In genomic region chr4:147511005-147511660, GRCh38 we compare ENCODE assay signal across 25 cellular contexts. TPM values are rescaled to one million over a fixed set of nuclear protein-coding genes. Genes with fewer than 3 reads are reported as not detected.
"Had no signal": no experiment of that assay in that cellular context is flagged by ENCODE, and none has a peak within 500 bp of the region (broad histone marks: within the 10 kb centered on the region; RNA-seq: fewer than 3 reads in every experiment).

No MANE protein-coding gene starts in this region.

- H3K27ac ChIP-seq: esophagus muscularis mucosa, heart left ventricle, lower lobe of right lung, neural progenitor cell, psoas muscle, tibial artery had no signal

- H3K9me3 ChIP-seq: esophagus muscularis mucosa, heart left ventricle, lower lobe of right lung, psoas muscle, tibial artery had no signal

- H3K36me3 ChIP-seq: esophagus muscularis mucosa, heart left ventricle, lower lobe of right lung, neural progenitor cell, tibial artery had no signal

- H3K27me3 ChIP-seq: esophagus muscularis mucosa, heart left ventricle, neural progenitor cell, tibial artery had no signal

- H3K4me3 Mint-ChIP-seq: activated B cell treated with CpG ODN at 0.5 μM for 24 hours; activated CD4-positive, alpha-beta T cell treated with anti-CD3 and anti-CD28 coated beads for 36 hours; activated naive CD4-positive, alpha-beta T cell treated with anti-CD3 and anti-CD28 coated beads for 36 hours; activated T-cell treated with anti-CD3 and anti-CD28 coated beads, Interleukin-2, amount 50 U/mL, for 72 hours; brain; effector memory CD8-positive, alpha-beta T cell; naive thymus-derived CD4-positive, alpha-beta T cell; neural progenitor cell; stimulated activated naive CD8-positive, alpha-beta T cell treated with anti-CD3 and anti-CD28 coated beads, Interleukin-15, amount 100 ng/mL, for 72 hours; T-helper 17 cell had no signal

- H3K4me1 ChIP-seq: lower lobe of right lung, neural progenitor cell, psoas muscle had no signal

- H3K9ac ChIP-seq: neural progenitor cell had no signal

- H3K27ac Mint-ChIP-seq: activated B cell treated with CpG ODN at 0.5 μM for 24 hours; activated CD4-positive, alpha-beta T cell treated with anti-CD3 and anti-CD28 coated beads for 36 hours; activated naive CD4-positive, alpha-beta T cell treated with anti-CD3 and anti-CD28 coated beads for 36 hours; activated T-cell treated with anti-CD3 and anti-CD28 coated beads, Interleukin-2, amount 50 U/mL, for 72 hours; effector memory CD8-positive, alpha-beta T cell; naive thymus-derived CD4-positive, alpha-beta T cell; neural progenitor cell; stimulated activated naive CD8-positive, alpha-beta T cell treated with anti-CD3 and anti-CD28 coated beads, Interleukin-15, amount 100 ng/mL, for 72 hours; T-helper 17 cell had no signal

- H3K4me2 ChIP-seq: neural progenitor cell had no signal

- H3K27me3 Mint-ChIP-seq: activated B cell treated with CpG ODN at 0.5 μM for 24 hours, brain had no signal

- H2AFZ ChIP-seq: neural progenitor cell had no signal

- H3K36me3 Mint-ChIP-seq: brain; naive thymus-derived CD4-positive, alpha-beta T cell; neural progenitor cell had no signal

- H3K4me3 ChIP-seq: esophagus muscularis mucosa, heart left ventricle, lower lobe of right lung, neural progenitor cell, psoas muscle, tibial artery had no signal

- H3K4me1 Mint-ChIP-seq: activated B cell treated with CpG ODN at 0.5 μM for 24 hours; activated CD4-positive, alpha-beta T cell treated with anti-CD3 and anti-CD28 coated beads for 36 hours; brain; naive thymus-derived CD4-positive, alpha-beta T cell; neural progenitor cell; stimulated activated naive CD8-positive, alpha-beta T cell treated with anti-CD3 and anti-CD28 coated beads, Interleukin-15, amount 100 ng/mL, for 72 hours had no signal

- H3K9me3 Mint-ChIP-seq: activated B cell treated with CpG ODN at 0.5 μM for 24 hours; activated naive CD4-positive, alpha-beta T cell treated with anti-CD3 and anti-CD28 coated beads for 36 hours; activated T-cell treated with anti-CD3 and anti-CD28 coated beads, Interleukin-2, amount 50 U/mL, for 72 hours; effector memory CD8-positive, alpha-beta T cell; naive thymus-derived CD4-positive, alpha-beta T cell; neural progenitor cell; stimulated activated naive CD8-positive, alpha-beta T cell treated with anti-CD3 and anti-CD28 coated beads, Interleukin-15, amount 100 ng/mL, for 72 hours had no signal

- DNase-seq: activated B cell treated with CpG ODN at 0.5 μM for 24 hours; activated CD4-positive, alpha-beta T cell treated with anti-CD3 and anti-CD28 coated beads for 36 hours; activated CD4-positive, alpha-beta T cell treated with anti-CD3 and anti-CD28 coated beads, Interleukin-2, amount 50 U/mL, for 48 hours; activated effector memory CD4-positive, alpha-beta T cell treated with Interleukin-2 at 50 U/mL for 16 hours; activated naive CD4-positive, alpha-beta T cell treated with anti-CD3 and anti-CD28 coated beads for 36 hours; activated T-cell treated with anti-CD3 and anti-CD28 coated beads, Interleukin-2, amount 50 U/mL, for 72 hours; anterior cingulate cortex; central memory CD4-positive, alpha-beta T cell; effector memory CD8-positive, alpha-beta T cell; heart left ventricle; lower lobe of right lung; naive thymus-derived CD4-positive, alpha-beta T cell; psoas muscle; right cardiac atrium; stimulated activated CD4-positive, alpha-beta T cell treated with anti-CD3 and anti-CD28 coated beads, Interleukin-12 subunit alpha, Interleukin-12 subunit beta, amount 100 ng/mL, for 4 hours; stimulated activated naive CD8-positive, alpha-beta T cell treated with anti-CD3 and anti-CD28 coated beads, Interleukin-15, amount 100 ng/mL, for 72 hours; SW 1271; T-helper 17 cell; tibial artery had no signal

- FAIRE-seq: colon, keratinocyte had no signal

RNA-seq across cellular contexts. Expression of gene EDNRA, which starts 30.2 kb away (rescaled TPM):
- total RNA-seq: activated B cell treated with CpG ODN at 0.5 μM for 24 hours; activated CD4-positive, alpha-beta T cell treated with anti-CD3 and anti-CD28 coated beads for 36 hours; activated naive CD4-positive, alpha-beta T cell treated with anti-CD3 and anti-CD28 coated beads for 36 hours; dermis microvascular lymphatic vessel endothelial cell; naive thymus-derived CD4-positive, alpha-beta T cell; T-helper 17 cell had no signal
- polyA plus RNA-seq: naive thymus-derived CD4-positive, alpha-beta T cell had no signal
